8 cellular contexts compared by ENCODE assay signal in the genomic region with DNA sequence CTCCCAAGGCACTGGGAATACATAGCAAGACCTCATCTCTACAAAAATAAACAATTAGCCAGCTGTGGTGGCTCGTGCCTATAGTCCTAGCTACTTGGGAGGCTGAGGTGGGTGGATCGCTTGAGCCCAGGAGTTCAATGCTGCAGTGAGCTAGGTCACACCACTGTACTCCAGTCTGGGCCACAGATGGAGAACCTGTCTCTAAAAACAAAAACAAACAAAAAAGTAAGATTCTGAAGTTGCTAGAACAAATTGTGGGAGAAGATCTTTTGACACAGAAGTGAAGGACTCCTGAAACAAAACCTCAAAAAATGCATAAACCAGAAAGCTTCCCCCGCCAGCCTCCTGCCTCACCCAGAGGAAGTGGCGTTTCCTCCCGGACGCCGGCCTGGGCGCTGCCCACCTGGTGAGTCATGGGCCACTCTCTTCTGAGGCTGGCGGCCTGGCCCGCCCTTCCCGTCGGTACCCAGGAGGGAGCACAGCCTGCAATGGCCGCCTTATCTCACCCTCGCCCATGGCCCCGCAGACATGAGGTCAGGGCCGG. TPM values are rescaled to one million over a fixed set of nuclear protein-coding genes. Genes with fewer than 3 reads are reported as not detected.
A peak's percentile ranks its signal among the peaks of the same experiment; 100 is the strongest.
DNase-seq lines count a peak whose midpoint lies in the region; ATAC-seq and TF ChIP-seq lines count a peak whose summit lies in the region.

No MANE protein-coding gene starts in this region.

- intact Hi-C loops in Right ventricle myocardium superior (cut with DNase I), result no loop called here

- TF ChIP-seq CTCF in foreskin fibroblast (IDR thresholded peaks at IDR 0.05; ENCODE audit: low read depth, low read length), result no peak

- H3K27me3 ChIP-seq in subcutaneous abdominal adipose tissue (ENCODE audit: control insufficient read depth in 5 of 5, insufficient read depth in 4 of 5, low read length in 5 of 5), result no peaks in the 10 kb centered on the region

- peak; percentile 17 for ATAC-seq in Right ventricle myocardium superior (ENCODE audit: poor library complexity)
- ATAC-seq in GM21528 (IDR thresholded peaks at IDR 0.05; ENCODE audit: low FRiP score, unreplicated experiment), result no peak

- no peaks in the 10 kb centered on the region for H3K9me3 ChIP-seq in subcutaneous abdominal adipose tissue (ENCODE audit: control insufficient read depth in 5 of 5, low read length in 5 of 5)

- DNase-seq in activated naive CD4-positive, alpha-beta T cell treated with Interleukin-2 at 50 U/mL for 16 hours, result peak; percentile 16
- no peak for DNase-seq in activated naive CD4-positive, alpha-beta T cell treated with anti-CD3 and anti-CD28 coated beads, Interleukin-2, amount 50 U/mL, for 16 hours
- DNase-seq in T1000 (lab: John Stamatoyannopoulos, UW) (peak; percentile 11), Right ventricle myocardium superior (peak; percentile 72), foreskin fibroblast (no peak), NCI-H2081 treated with DMSO at 0.1 percent for 48 hours (lab: John Stamatoyannopoulos, UW) (no peak)

- no peak overlapping the region for H3K9ac ChIP-seq in subcutaneous abdominal adipose tissue (ENCODE audit: low read length in 5 of 5)

- no peaks in the 10 kb centered on the region for H3K36me3 ChIP-seq in subcutaneous abdominal adipose tissue (ENCODE audit: control insufficient read depth in 5 of 5, insufficient read depth in 5 of 5, low read length in 5 of 5)

- H3K4me3 ChIP-seq in subcutaneous abdominal adipose tissue (ENCODE audit: low read depth in 1 of 5, low read length in 5 of 5) (no peak overlapping the region), foreskin fibroblast (ENCODE audit: low read depth in 1 of 2, low read length in 2 of 2) (no peak overlapping the region)

- peaks cover 4 to 36% (median 28%) of the 10 kb centered on the region in 5 donors for H3K4me1 ChIP-seq in subcutaneous abdominal adipose tissue (ENCODE audit: control insufficient read depth in 5 of 5, insufficient read depth in 5 of 5, low read length in 5 of 5)

- H3K27ac ChIP-seq in subcutaneous abdominal adipose tissue (ENCODE audit: low read depth, low read length), result peak overlapping the region; percentile 16

RNA-seq across cellular contexts. Expression of a gene that starts 25.4 kb away (rescaled TPM):
- total RNA-seq in Right ventricle myocardium superior, result 33.2 TPM

Comparison
In these comparisons a context has a peak if more than half of its experiments do, and no peak if none do; other contexts are left out.
1. DNase-seq: peak in activated naive CD4-positive, alpha-beta T cell treated with Interleukin-2 at 50 U/mL for 16 hours (single experiment), T1000 (single experiment) and Right ventricle myocardium superior (single experiment); none in activated naive CD4-positive, alpha-beta T cell treated with anti-CD3 and anti-CD28 coated beads, Interleukin-2, amount 50 U/mL, for 16 hours (single experiment), foreskin fibroblast (0 of 2) and NCI-H2081 treated with DMSO at 0.1 percent for 48 hours (single experiment).